Comparison of ENCODE assay signal across 8 cellular contexts in genomic region chr3:51955893-51956770, GRCh38. TPM values are rescaled to one million over a fixed set of nuclear protein-coding genes. Genes with fewer than 3 reads are reported as not detected.
DNase-seq lines count a peak whose midpoint lies in the region; ATAC-seq and TF ChIP-seq lines count a peak whose summit lies in the region.

No MANE protein-coding gene starts in this region.

- H3K27ac ChIP-seq in ectodermal cell (ENCODE audit: insufficient read depth, low read depth, low read length, poor library complexity, severe bottlenecking) (no peak overlapping the region), right lobe of liver (peak overlapping the region in 2 of 3 donors; percentile 6 to 31), subcutaneous abdominal adipose tissue (ENCODE audit: low read depth, low read length) (no peak overlapping the region)

- no peak for TF ChIP-seq POLR2A in right lobe of liver (IDR thresholded peaks at IDR 0.05)
- no peak for TF ChIP-seq POLR2A in GM18505 (IDR thresholded peaks at IDR 0.05; ENCODE audit: borderline replicate concordance, extremely low read depth, insufficient read depth, insufficient read length)

- intact Hi-C loops in right lobe of liver (cut with DNase I), result no loop called here

- H3K4me1 ChIP-seq in ectodermal cell (ENCODE audit: control insufficient read depth, insufficient read depth, low read length), result peaks cover 6% of the 10 kb centered on the region
- H3K4me1 ChIP-seq in right lobe of liver, result peaks cover 0 to 19% (median 2%) of the 10 kb centered on the region in 4 donors
- peaks cover 3 to 17% (median 15%) of the 10 kb centered on the region in 5 donors for H3K4me1 ChIP-seq in subcutaneous abdominal adipose tissue (ENCODE audit: control insufficient read depth in 5 of 5, insufficient read depth in 5 of 5, low read length in 5 of 5)

- H3K4me3 ChIP-seq in WI38 (ENCODE audit: low read depth, low read length) (no peak overlapping the region), ectodermal cell (ENCODE audit: insufficient read depth, low read depth, low read length) (peak overlapping the region; percentile 42), right lobe of liver (peak overlapping the region; percentile 22 to 52 (median 41)), subcutaneous abdominal adipose tissue (ENCODE audit: low read depth in 1 of 5, low read length in 5 of 5) (peak overlapping the region in 4 of 5 donors; percentile 39 to 57 (median 48))

- H3K9me3 ChIP-seq in ectodermal cell (ENCODE audit: control insufficient read depth, low read length) (no peaks in the 10 kb centered on the region), right lobe of liver (no peaks in the 10 kb centered on the region), subcutaneous abdominal adipose tissue (ENCODE audit: control insufficient read depth in 5 of 5, low read length in 5 of 5) (no peaks in the 10 kb centered on the region)

- H3K36me3 ChIP-seq in ectodermal cell (ENCODE audit: control insufficient read depth, insufficient read depth, low read length) (peaks cover 23% of the 10 kb centered on the region), right lobe of liver (no peaks in the 10 kb centered on the region), subcutaneous abdominal adipose tissue (ENCODE audit: control insufficient read depth in 5 of 5, insufficient read depth in 5 of 5, low read length in 5 of 5) (peaks cover 0 to 37% (median 23%) of the 10 kb centered on the region in 5 donors)

- peak overlapping the region in 3 of 5 donors; percentile 21 to 53 (median 23) for H3K9ac ChIP-seq in subcutaneous abdominal adipose tissue (ENCODE audit: low read length in 5 of 5)

- H3K27me3 ChIP-seq in ectodermal cell (ENCODE audit: control insufficient read depth, insufficient read depth, low read length, poor library complexity, severe bottlenecking) (peaks cover 54% of the 10 kb centered on the region), right lobe of liver (no peaks in the 10 kb centered on the region), subcutaneous abdominal adipose tissue (ENCODE audit: control insufficient read depth in 5 of 5, insufficient read depth in 4 of 5, low read length in 5 of 5) (no peaks in the 10 kb centered on the region)

- peak in 1 of 3 donors; percentile 57 for DNase-seq in right lobe of liver
- DNase-seq in HEK293T (ENCODE audit: extremely low spot score), result no peak

- ATAC-seq in GM18511 (IDR thresholded peaks at IDR 0.05; ENCODE audit: unreplicated experiment) (peak; percentile 55), right lobe of liver (peak; percentile 77 to 82 (median 79)), GM18505 (IDR thresholded peaks at IDR 0.05; ENCODE audit: unreplicated experiment) (no peak), GM21423 (IDR thresholded peaks at IDR 0.05; ENCODE audit: unreplicated experiment) (no peak)

- TF ChIP-seq CTCF in WI38 (IDR thresholded peaks at IDR 0.05; ENCODE audit: low read depth, low read length), result peak; percentile 27; the same call in 1 of the 2 replicates
- peak in 3 of 4 donors; percentile 19 to 34 (median 33) for TF ChIP-seq CTCF in right lobe of liver (IDR thresholded peaks at IDR 0.05)

- POLR2A ChIA-PET in HEK293T (lab: Yijun Ruan, JAX), result no interaction called here

- WGBS in ectodermal cell, 2 experiments, result 3% methylated on average over 97 of the region's 97 CpGs
- WGBS in right lobe of liver (ENCODE audit: insufficient coverage, low coverage, low lambda C conversion rate, missing lambda C conversion rate), result no CpG with 5 or more reads among the region's 97 CpGs

- CTCF ChIA-PET in HEK293T (lab: Yijun Ruan, JAX), result no interaction called here

TF ChIP-seq in HEK293T, 16 proteins besides CTCF, POLR2A, EP300 and RAD21:
- no peak for TF ChIP-seq FOXK2 (IDR thresholded peaks at IDR 0.05)
- TF ChIP-seq FOXA1 (IDR thresholded peaks at IDR 0.05), result no peak
- TF ChIP-seq FOXM1 (IDR thresholded peaks at IDR 0.05; ENCODE audit: borderline replicate concordance), result no peak
TF ChIP-seq in HEK293T: peak in this region for 0.

RNA-seq across cellular contexts. Expression of gene GPR62, which starts 1.0 kb away (rescaled TPM):
- polyA plus RNA-seq in ectodermal cell (2013, experiment 1 of 4), result not detected
- polyA plus RNA-seq in ectodermal cell (2013, experiment 2 of 4), result not detected
- not detected for polyA plus RNA-seq in ectodermal cell (2013, experiment 3 of 4)
- not detected for polyA plus RNA-seq in ectodermal cell (2013, experiment 4 of 4)
- total RNA-seq in right lobe of liver, result under 1 TPM in 2 of 6 experiments, not detected in 4; 0.18 to 0.37 TPM

RNA-seq across cellular contexts. Expression of gene PCBP4, which starts 11.1 kb away (rescaled TPM):
- 111 TPM for polyA plus RNA-seq in ectodermal cell (2013, experiment 1 of 4)
- 104 TPM for polyA plus RNA-seq in ectodermal cell (2013, experiment 2 of 4)
- 105 TPM for polyA plus RNA-seq in ectodermal cell (2013, experiment 3 of 4)
- 123 TPM for polyA plus RNA-seq in ectodermal cell (2013, experiment 4 of 4)
- 10 to 100 TPM in 3 of 6 experiments, 1 to 10 TPM in 3; 6.5 to 19.2 (median 11.7) TPM for total RNA-seq in right lobe of liver

RNA-seq across cellular contexts. Expression of gene PARP3, which starts 14.0 kb away (rescaled TPM):
- 2.6 TPM for polyA plus RNA-seq in ectodermal cell (2013, experiment 1 of 4)
- 1.7 TPM for polyA plus RNA-seq in ectodermal cell (2013, experiment 2 of 4)
- polyA plus RNA-seq in ectodermal cell (2013, experiment 3 of 4), result 2.8 TPM
- 2.4 TPM for polyA plus RNA-seq in ectodermal cell (2013, experiment 4 of 4)
- 10 to 100 TPM; 13.5 to 19.4 (median 16.0) TPM for total RNA-seq in right lobe of liver

RNA-seq across cellular contexts. Expression of gene RRP9, which starts 14.4 kb away (rescaled TPM):
- polyA plus RNA-seq in ectodermal cell (2013, experiment 1 of 4), result 26.7 TPM
- 25.6 TPM for polyA plus RNA-seq in ectodermal cell (2013, experiment 2 of 4)
- polyA plus RNA-seq in ectodermal cell (2013, experiment 3 of 4), result 17.5 TPM
- polyA plus RNA-seq in ectodermal cell (2013, experiment 4 of 4), result 17.1 TPM
- 10 to 100 TPM in 1 of 6 experiments, 1 to 10 TPM in 5; 5.2 to 10.8 (median 7.6) TPM for total RNA-seq in right lobe of liver

RNA-seq across cellular contexts. Expression of gene ABHD14B, which starts 17.7 kb away (rescaled TPM):
- polyA plus RNA-seq in ectodermal cell (2013, experiment 1 of 4), result 8.0 TPM
- polyA plus RNA-seq in ectodermal cell (2013, experiment 2 of 4), result 7.3 TPM
- 9.0 TPM for polyA plus RNA-seq in ectodermal cell (2013, experiment 3 of 4)
- 10.6 TPM for polyA plus RNA-seq in ectodermal cell (2013, experiment 4 of 4)
- 100 to 1,000 TPM in 4 of 6 experiments, 10 to 100 TPM in 2; 62.9 to 126 (median 109) TPM for total RNA-seq in right lobe of liver

Comparison
In these comparisons a context has a peak if more than half of its experiments do, and no peak if none do; other contexts are left out.
1. ATAC-seq: peak in GM18511 (single experiment) and right lobe of liver (4 of 4); none in GM18505 (single experiment) and GM21423 (single experiment).
2. H3K27ac ChIP-seq: peak in right lobe of liver (2 of 3); none in ectodermal cell (single experiment) and subcutaneous abdominal adipose tissue (single experiment).